In the genomic region with DNA sequence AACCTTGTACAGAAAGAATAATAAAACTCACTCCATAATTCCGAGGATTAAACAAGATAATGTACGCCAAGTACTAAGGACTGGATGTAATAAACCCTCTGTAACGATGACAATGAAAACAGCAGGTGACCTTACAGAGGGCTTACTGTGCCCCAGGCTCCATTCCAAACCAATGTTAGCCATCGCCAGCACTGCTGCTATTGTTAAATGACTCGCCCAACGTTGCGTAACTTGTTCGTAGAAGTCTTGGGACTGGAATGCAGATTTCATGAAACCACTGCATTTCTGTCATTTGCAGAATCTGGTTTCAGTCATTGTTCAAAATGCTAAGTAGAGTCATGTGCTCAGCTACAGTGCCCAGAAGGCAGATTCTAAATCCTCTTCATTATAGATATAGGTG, we compare ENCODE assay signal across 9 cellular contexts. TPM values are rescaled to one million over a fixed set of nuclear protein-coding genes. Genes with fewer than 3 reads are reported as not detected.
A peak's percentile ranks its signal among the peaks of the same experiment; 100 is the strongest.
DNase-seq lines count a peak whose midpoint lies in the region; ATAC-seq, FAIRE-seq and TF ChIP-seq lines count a peak whose summit lies in the region.
"Had no signal": no experiment of that assay in that cellular context is flagged by ENCODE, and none has a peak within 500 bp of the region (broad histone marks: within the 10 kb centered on the region; RNA-seq: fewer than 3 reads in every experiment).

No MANE protein-coding gene starts in this region.

- ATAC-seq in left colon (peak; percentile 90), GM21786 (IDR thresholded peaks at IDR 0.05; ENCODE audit: unreplicated experiment) (no peak), GM21526 (IDR thresholded peaks at IDR 0.05; ENCODE audit: low FRiP score, unreplicated experiment) (no peak)

- TF ChIP-seq CTCF in C4-2B (conservative IDR thresholded peaks at IDR 0.05), result no peak

- H3K27ac ChIP-seq in C4-2B, result peak overlapping the region; percentile 61; the same call in 1 of the 2 replicates

- intact Hi-C loops in left colon (cut with DNase I, micrococcal nuclease), result no loop called here

- DNase-seq in HTR-8/SVneo (ENCODE audit: insufficient read length, low spot score), result peak; percentile 22
- DNase-seq in amniotic stem cell (lab: John Stamatoyannopoulos, UW), result peak; percentile 25
- peak; percentile 51 to 73 for DNase-seq in left colon
- no peak for DNase-seq in activated gamma-delta T cell (lab: John Stamatoyannopoulos, UW)
- DNase-seq in hippocampal formation (lab: John Stamatoyannopoulos, UW), result no peak

- no peak for FAIRE-seq in HTR-8/SVneo (lab: Jason Lieb, UNC)
- FAIRE-seq: endothelial cell of umbilical vein had no signal

RNA-seq across cellular contexts. Expression of gene STON2, which starts 0.7 kb away (rescaled TPM):
- 10 to 100 TPM; 13.2 to 24.1 TPM for total RNA-seq in left colon
- total RNA-seq: endothelial cell of umbilical vein had no signal

Comparison
In these comparisons a context has a peak if more than half of its experiments do, and no peak if none do; other contexts are left out.
1. DNase-seq: peak in HTR-8/SVneo (single experiment), amniotic stem cell (single experiment) and left colon (2 of 2); none in activated gamma-delta T cell (single experiment) and hippocampal formation (0 of 2).